In the genomic region with DNA sequence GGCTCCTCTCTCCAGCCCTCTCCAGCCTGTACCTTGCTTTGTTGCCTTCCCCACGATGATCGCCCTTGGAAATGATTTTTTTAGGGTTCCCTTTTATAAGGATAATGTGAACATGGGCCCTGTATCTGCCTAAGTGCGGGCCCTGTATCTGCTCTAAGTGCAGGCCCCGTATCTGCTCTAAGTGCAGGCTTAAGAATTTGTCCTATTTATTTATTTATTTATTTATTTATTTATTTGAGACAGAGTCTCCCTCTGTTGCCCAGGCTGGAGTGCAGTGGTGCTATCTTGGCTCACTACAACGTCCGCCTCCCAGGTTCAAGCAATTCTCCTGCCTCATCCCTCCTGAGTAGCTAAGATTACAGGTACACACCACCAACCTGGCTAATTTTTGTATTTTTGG, we compare ENCODE assay signal across 1 cellular context.
TF ChIP-seq lines count a peak whose summit lies in the region.

No MANE protein-coding gene starts in this region.

TF ChIP-seq in HEK293, 187 proteins besides CTCF, POLR2A, EP300 and RAD21 (continued from another document):
- TF ChIP-seq, protein P1, sequence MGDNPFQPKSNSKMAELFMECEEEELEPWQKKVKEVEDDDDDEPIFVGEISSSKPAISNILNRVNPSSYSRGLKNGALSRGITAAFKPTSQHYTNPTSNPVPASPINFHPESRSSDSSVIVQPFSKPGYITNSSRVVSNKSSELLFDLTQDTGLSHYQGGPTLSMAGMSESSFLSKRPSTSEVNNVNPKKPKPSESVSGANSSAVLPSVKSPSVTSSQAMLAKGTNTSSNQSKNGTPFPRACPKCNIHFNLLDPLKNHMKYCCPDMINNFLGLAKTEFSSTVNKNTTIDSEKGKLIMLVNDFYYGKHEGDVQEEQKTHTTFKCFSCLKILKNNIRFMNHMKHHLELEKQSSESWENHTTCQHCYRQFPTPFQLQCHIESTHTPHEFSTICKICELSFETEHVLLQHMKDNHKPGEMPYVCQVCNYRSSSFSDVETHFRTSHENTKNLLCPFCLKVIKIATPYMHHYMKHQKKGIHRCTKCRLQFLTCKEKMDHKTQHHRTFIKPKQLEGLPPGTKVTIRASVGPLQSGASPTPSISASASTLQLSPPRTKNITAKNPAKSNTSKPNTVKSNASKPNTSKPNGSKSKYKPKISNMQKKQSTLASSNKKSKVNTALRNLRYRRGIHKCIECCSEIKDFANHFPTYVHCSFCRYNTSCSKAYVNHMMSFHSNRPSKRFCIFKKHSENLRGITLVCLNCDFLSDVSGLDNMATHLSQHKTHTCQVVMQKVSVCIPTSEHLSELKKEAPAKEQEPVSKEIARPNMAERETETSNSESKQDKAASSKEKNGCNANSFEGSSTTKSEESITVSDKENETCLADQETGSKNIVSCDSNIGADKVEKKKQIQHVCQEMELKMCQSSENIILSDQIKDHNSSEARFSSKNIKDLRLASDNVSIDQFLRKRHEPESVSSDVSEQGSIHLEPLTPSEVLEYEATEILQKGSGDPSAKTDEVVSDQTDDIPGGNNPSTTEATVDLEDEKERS (tag by site-specific recombination; IDR thresholded peaks at IDR 0.05) = no peak
- TF ChIP-seq ZNF426 (tag by site-specific recombination; IDR thresholded peaks at IDR 0.05) (peak; percentile 39; the same call in 1 of the 2 replicates), YY2 (tag by site-specific recombination; IDR thresholded peaks at IDR 0.05) (no peak), ZNF324 (tag by site-specific recombination; IDR thresholded peaks at IDR 0.05) (no peak)
